ENCODE assay signal across 1 cellular context in the genomic region with DNA sequence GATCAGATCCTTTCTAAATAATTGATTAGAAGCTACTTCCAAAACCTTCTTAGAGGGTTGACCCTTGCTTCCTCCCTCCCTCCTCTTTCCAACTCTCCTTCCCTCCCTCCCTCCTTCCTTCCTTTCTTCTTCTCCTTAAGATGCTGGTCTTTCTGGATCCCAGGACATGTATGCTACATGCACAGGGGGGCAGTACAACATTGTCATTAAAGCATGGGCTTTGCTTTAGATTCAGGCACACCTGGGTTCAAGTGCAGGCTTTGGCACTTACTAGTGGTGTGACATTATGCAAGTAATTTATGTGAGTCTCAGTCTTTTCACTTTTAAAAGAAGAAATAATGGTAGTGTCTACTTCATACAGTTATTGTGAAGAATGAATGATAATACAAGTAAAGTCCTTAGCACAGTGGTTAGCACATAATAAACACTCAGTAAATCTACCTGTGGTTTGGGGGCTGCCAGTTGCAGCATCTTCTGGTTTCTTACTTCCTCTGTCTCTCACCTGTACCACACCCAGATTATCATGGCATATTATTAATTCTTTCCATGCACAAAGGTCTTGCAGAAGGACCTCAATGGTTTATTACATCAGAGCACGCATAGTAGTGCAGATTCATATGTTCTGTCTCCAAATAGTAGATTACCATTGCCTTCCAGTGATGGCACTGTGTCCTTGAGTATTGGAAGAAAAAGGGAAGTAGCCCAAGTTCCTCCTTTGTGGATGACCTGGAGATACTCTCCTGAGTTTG.
A peak's percentile ranks its signal among the peaks of the same experiment; 100 is the strongest.
TF ChIP-seq lines count a peak whose summit lies in the region.

No MANE protein-coding gene starts in this region.

TF ChIP-seq in K562, 482 proteins besides CTCF, POLR2A, EP300 and RAD21 (continued from another document):
- TF ChIP-seq, protein P1, sequence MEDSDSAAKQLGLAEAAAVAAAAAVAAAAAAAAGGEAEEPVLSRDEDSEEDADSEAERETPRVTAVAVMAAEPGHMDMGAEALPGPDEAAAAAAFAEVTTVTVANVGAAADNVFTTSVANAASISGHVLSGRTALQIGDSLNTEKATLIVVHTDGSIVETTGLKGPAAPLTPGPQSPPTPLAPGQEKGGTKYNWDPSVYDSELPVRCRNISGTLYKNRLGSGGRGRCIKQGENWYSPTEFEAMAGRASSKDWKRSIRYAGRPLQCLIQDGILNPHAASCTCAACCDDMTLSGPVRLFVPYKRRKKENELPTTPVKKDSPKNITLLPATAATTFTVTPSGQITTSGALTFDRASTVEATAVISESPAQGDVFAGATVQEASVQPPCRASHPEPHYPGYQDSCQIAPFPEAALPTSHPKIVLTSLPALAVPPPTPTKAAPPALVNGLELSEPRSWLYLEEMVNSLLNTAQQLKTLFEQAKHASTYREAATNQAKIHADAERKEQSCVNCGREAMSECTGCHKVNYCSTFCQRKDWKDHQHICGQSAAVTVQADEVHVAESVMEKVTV (CRISPR knock-in tag; IDR thresholded peaks at IDR 0.05), result 0 out of 2 replicates have a peak, but pooled peaks have one; percentile 23
